Comparison of ENCODE assay signal across 11 cellular contexts in the genomic region with DNA sequence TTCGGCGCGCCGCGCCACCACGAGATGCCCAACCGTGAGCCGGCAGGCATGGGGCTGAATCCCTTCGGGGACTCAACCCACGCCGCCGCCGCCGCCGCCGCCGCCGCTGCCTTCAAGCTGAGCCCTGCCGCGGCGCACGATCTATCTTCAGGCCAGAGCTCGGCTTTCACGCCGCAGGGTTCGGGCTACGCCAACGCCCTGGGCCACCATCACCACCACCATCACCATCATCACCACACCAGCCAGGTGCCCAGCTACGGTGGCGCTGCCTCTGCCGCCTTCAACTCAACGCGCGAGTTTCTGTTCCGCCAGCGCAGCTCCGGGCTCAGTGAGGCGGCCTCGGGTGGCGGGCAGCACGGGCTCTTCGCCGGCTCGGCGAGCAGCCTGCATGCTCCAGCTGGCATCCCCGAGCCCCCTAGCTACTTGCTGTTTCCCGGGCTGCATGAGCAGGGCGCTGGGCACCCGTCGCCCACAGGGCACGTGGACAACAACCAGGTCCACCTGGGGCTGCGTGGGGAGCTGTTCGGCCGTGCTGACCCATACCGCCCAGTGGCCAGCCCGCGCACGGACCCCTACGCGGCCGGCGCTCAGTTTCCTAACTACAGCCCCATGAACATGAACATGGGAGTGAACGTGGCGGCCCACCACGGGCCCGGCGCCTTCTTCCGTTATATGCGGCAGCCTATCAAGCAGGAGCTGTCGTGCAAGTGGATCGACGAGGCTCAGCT. TPM values are rescaled to one million over a fixed set of nuclear protein-coding genes. Genes with fewer than 3 reads are reported as not detected.
DNase-seq lines count a peak whose midpoint lies in the region; ATAC-seq and TF ChIP-seq lines count a peak whose summit lies in the region.
"Had no signal": no experiment of that assay in that cellular context is flagged by ENCODE, and none has a peak within 500 bp of the region (broad histone marks: within the 10 kb centered on the region; RNA-seq: fewer than 3 reads in every experiment).

No MANE protein-coding gene starts in this region.

- H3K4me3 ChIP-seq in iPS-18c (ENCODE audit: insufficient read depth, low read depth, low read length): peak overlapping the region; percentile 66
- H3K4me3 ChIP-seq in mucosa of descending colon: no peak overlapping the region
- H3K4me3 ChIP-seq: BLaER1 treated with 17β-estradiol and CSF1 and Interleukin-3, amounts not matched to agents 10 nM and 100 nM had no signal

- CTCF ChIA-PET in activated CD8-positive, alpha-beta memory T cell treated with anti-CD3 and anti-CD28 coated beads, Interleukin-2, amount 10 ng/mL, durations not matched to agents 7 days and 5 days (lab: Charles Lee): no interaction called here
- CTCF ChIA-PET in activated CD4-positive, alpha-beta memory T cell treated with anti-CD3 and anti-CD28 coated beads for 36 hours (lab: Charles Lee): no interaction called here

- no peaks in the 10 kb centered on the region for H3K9me3 Mint-ChIP-seq in activated CD8-positive, alpha-beta memory T cell treated with anti-CD3 and anti-CD28 coated beads, Interleukin-2, amount 10 ng/mL, durations not matched to agents 7 days and 5 days (ENCODE audit: low read depth)
- no peaks in the 10 kb centered on the region for H3K9me3 Mint-ChIP-seq in activated CD4-positive, alpha-beta memory T cell treated with anti-CD3 and anti-CD28 coated beads for 36 hours
- no peaks in the 10 kb centered on the region for H3K9me3 Mint-ChIP-seq in stimulated activated naive CD8-positive, alpha-beta T cell treated with anti-CD3 and anti-CD28 coated beads, Interleukin-15, amount 100 ng/mL, for 72 hours

- ATAC-seq in activated CD8-positive, alpha-beta memory T cell treated with anti-CD3 and anti-CD28 coated beads, Interleukin-2, amount 10 ng/mL, durations not matched to agents 7 days and 5 days: no peak
- ATAC-seq in stimulated activated naive CD8-positive, alpha-beta T cell treated with anti-CD3 and anti-CD28 coated beads, Interleukin-15, amount 100 ng/mL, for 72 hours: peak; percentile 9
- no peak for ATAC-seq in mucosa of descending colon

- no peak for TF ChIP-seq CTCF in mucosa of descending colon (IDR thresholded peaks at IDR 0.05)

- POLR2A ChIA-PET in activated CD4-positive, alpha-beta memory T cell treated with anti-CD3 and anti-CD28 coated beads for 36 hours (lab: Charles Lee): no interaction called here

- peaks cover 67% of the 10 kb centered on the region for H3K27me3 Mint-ChIP-seq in activated CD8-positive, alpha-beta memory T cell treated with anti-CD3 and anti-CD28 coated beads, Interleukin-2, amount 10 ng/mL, durations not matched to agents 7 days and 5 days
- H3K27me3 Mint-ChIP-seq in activated CD4-positive, alpha-beta memory T cell treated with anti-CD3 and anti-CD28 coated beads for 36 hours: peaks cover 42% of the 10 kb centered on the region
- H3K27me3 Mint-ChIP-seq in stimulated activated naive CD8-positive, alpha-beta T cell treated with anti-CD3 and anti-CD28 coated beads, Interleukin-15, amount 100 ng/mL, for 72 hours: peaks cover 88% of the 10 kb centered on the region

- peaks cover 6% of the 10 kb centered on the region for H3K36me3 Mint-ChIP-seq in activated CD8-positive, alpha-beta memory T cell treated with anti-CD3 and anti-CD28 coated beads, Interleukin-2, amount 10 ng/mL, durations not matched to agents 7 days and 5 days
- no peaks in the 10 kb centered on the region for H3K36me3 Mint-ChIP-seq in activated CD4-positive, alpha-beta memory T cell treated with anti-CD3 and anti-CD28 coated beads for 36 hours

- DNase-seq in activated CD8-positive, alpha-beta memory T cell treated with anti-CD3 and anti-CD28 coated beads, Interleukin-2, amount 10 ng/mL, durations not matched to agents 7 days and 5 days: no peak
- no peak for DNase-seq in activated CD8-positive, alpha-beta memory T cell treated with anti-CD3 and anti-CD28 coated beads, Interleukin-2, amount 50 U/mL, for 4 hours
- DNase-seq in activated CD4-positive, alpha-beta memory T cell treated with anti-CD3 and anti-CD28 coated beads for 36 hours: no peak
- no peak for DNase-seq in stimulated activated naive CD8-positive, alpha-beta T cell treated with anti-CD3 and anti-CD28 coated beads, Interleukin-15, amount 100 ng/mL, for 72 hours
- DNase-seq in mucosa of descending colon (no peak), SKM-1 treated with dmso at 0.1 percent for 144 hours (lab: John Stamatoyannopoulos, UW; ENCODE audit: unreplicated experiment) (no peak), putamen (ENCODE audit: low spot score) (no peak)
- DNase-seq: NCI-H1092, SIG-M5 had no signal

- no peaks in the 10 kb centered on the region for H3K4me1 ChIP-seq in mucosa of descending colon (ENCODE audit: low read depth)
- H3K4me1 ChIP-seq: BLaER1 treated with 17β-estradiol and CSF1 and Interleukin-3, amounts not matched to agents 10 nM and 100 nM had no signal

- intact Hi-C loops in activated CD4-positive, alpha-beta memory T cell treated with anti-CD3 and anti-CD28 coated beads for 36 hours (cut with micrococcal nuclease): loop anchor here (2.0 to 5.0 kb wide), 2 partner anchors 18 to 140 kb away; no protein-coding TSS in a partner anchor
- intact Hi-C loops in mucosa of descending colon (cut with DNase I, micrococcal nuclease): no loop called here

- H3K36me3 ChIP-seq in mucosa of descending colon (ENCODE audit: low read depth): no peaks in the 10 kb centered on the region
- H3K36me3 ChIP-seq: BLaER1 treated with 17β-estradiol and CSF1 and Interleukin-3, amounts not matched to agents 10 nM and 100 nM had no signal

- H3K27ac Mint-ChIP-seq in activated CD8-positive, alpha-beta memory T cell treated with anti-CD3 and anti-CD28 coated beads, Interleukin-2, amount 10 ng/mL, durations not matched to agents 7 days and 5 days: peak overlapping the region; percentile 62
- no peak overlapping the region for H3K27ac Mint-ChIP-seq in activated CD4-positive, alpha-beta memory T cell treated with anti-CD3 and anti-CD28 coated beads for 36 hours
- peak overlapping the region in 1 of 2 donors; percentile 27 for H3K27ac Mint-ChIP-seq in stimulated activated naive CD8-positive, alpha-beta T cell treated with anti-CD3 and anti-CD28 coated beads, Interleukin-15, amount 100 ng/mL, for 72 hours

- H3K9me3 ChIP-seq in iPS-18c (ENCODE audit: control insufficient read depth, insufficient read depth, low read length) (peaks cover 8% of the 10 kb centered on the region), mucosa of descending colon (no peaks in the 10 kb centered on the region)

- H3K4me1 Mint-ChIP-seq in activated CD8-positive, alpha-beta memory T cell treated with anti-CD3 and anti-CD28 coated beads, Interleukin-2, amount 10 ng/mL, durations not matched to agents 7 days and 5 days: peaks cover 4% of the 10 kb centered on the region
- H3K4me1 Mint-ChIP-seq in activated CD4-positive, alpha-beta memory T cell treated with anti-CD3 and anti-CD28 coated beads for 36 hours (ENCODE audit: low read depth): peaks cover 17% of the 10 kb centered on the region
- H3K4me1 Mint-ChIP-seq in stimulated activated naive CD8-positive, alpha-beta T cell treated with anti-CD3 and anti-CD28 coated beads, Interleukin-15, amount 100 ng/mL, for 72 hours: peaks cover 31% of the 10 kb centered on the region

- no peak overlapping the region for H3K4me3 Mint-ChIP-seq in activated CD8-positive, alpha-beta memory T cell treated with anti-CD3 and anti-CD28 coated beads, Interleukin-2, amount 10 ng/mL, durations not matched to agents 7 days and 5 days
- peak overlapping the region; percentile 57 for H3K4me3 Mint-ChIP-seq in activated CD4-positive, alpha-beta memory T cell treated with anti-CD3 and anti-CD28 coated beads for 36 hours
- H3K4me3 Mint-ChIP-seq in stimulated activated naive CD8-positive, alpha-beta T cell treated with anti-CD3 and anti-CD28 coated beads, Interleukin-15, amount 100 ng/mL, for 72 hours: peak overlapping the region; percentile 56 to 77

RNA-seq across cellular contexts. Expression of gene ZIC3, which starts 1.0 kb away (rescaled TPM):
- total RNA-seq in activated CD8-positive, alpha-beta memory T cell treated with anti-CD3 and anti-CD28 coated beads, Interleukin-2, amount 10 ng/mL, durations not matched to agents 7 days and 5 days: not detected
- not detected for total RNA-seq in activated CD4-positive, alpha-beta memory T cell treated with anti-CD3 and anti-CD28 coated beads for 36 hours
- total RNA-seq in mucosa of descending colon: not detected
